28 cellular contexts compared by ENCODE assay signal in the genomic region with DNA sequence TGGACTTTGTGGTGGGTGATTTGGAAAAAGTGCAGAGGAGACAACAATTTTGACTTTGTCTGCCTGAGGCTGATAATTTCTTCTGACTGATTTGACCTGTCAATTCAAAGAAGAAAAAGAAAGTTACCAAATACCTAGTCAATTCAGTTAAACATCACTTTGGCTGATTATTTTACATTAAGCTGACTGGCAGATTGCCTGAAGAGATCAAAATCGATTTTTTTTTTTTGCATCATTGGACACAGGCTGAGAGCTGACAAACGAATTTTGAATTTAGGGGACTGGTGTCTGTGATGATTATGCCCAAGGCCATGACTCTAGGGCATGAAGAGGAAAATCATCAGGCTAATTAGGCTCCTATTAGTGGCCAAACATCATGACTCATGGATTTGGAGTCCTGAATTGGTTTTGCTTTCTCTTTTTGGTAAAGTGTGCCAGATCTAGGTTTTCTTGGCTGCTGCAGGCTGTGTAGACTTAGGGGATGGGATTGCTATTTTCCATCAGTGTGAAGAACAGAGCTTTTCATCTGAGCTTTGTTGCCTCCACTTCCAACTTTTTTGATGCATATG.
DNase-seq lines count a peak whose midpoint lies in the region; ATAC-seq and TF ChIP-seq lines count a peak whose summit lies in the region.
"Had no signal": no experiment of that assay in that cellular context is flagged by ENCODE, and none has a peak within 500 bp of the region (broad histone marks: within the 10 kb centered on the region; RNA-seq: fewer than 3 reads in every experiment).

No MANE protein-coding gene starts in this region.

- H3K4me1 ChIP-seq in SK-N-SH (ENCODE audit: control insufficient read depth in 1 of 2, insufficient read depth in 2 of 2, low read depth in 1 of 2, low read length in 1 of 2) (no peaks in the 10 kb centered on the region; a peak in 1 of 4 replicates), gastroesophageal sphincter (peaks cover 0 to 17% (median 0%) of the 10 kb centered on the region in 3 donors)
- H3K4me1 ChIP-seq: colonic mucosa, psoas muscle, transverse colon had no signal

- POLR2A ChIA-PET in SK-N-SH (lab: Yijun Ruan, JAX): no interaction called here

- H3K36me3 ChIP-seq in SK-N-SH (replicated peaks in 1 of 2; ENCODE audit: control insufficient read depth in 1 of 2, insufficient read depth in 2 of 2, low read length in 1 of 2) (no peaks in the 10 kb centered on the region), gastroesophageal sphincter (no peaks in the 10 kb centered on the region)
- H3K36me3 ChIP-seq: cardiac muscle cell, colonic mucosa, transverse colon had no signal

- no peaks in the 10 kb centered on the region for H3F3A ChIP-seq in SK-N-SH (replicated peaks; ENCODE audit: insufficient read depth)

- CTCF ChIA-PET in SK-N-SH (lab: Yijun Ruan, JAX): no interaction called here

- no peaks in the 10 kb centered on the region for H3K9me2 ChIP-seq in SK-N-SH

- no peaks in the 10 kb centered on the region for H3K27me3 ChIP-seq in SK-N-SH (ENCODE audit: insufficient read depth)
- H3K27me3 ChIP-seq in gastroesophageal sphincter: no peaks in the 10 kb centered on the region
- H3K27me3 ChIP-seq: colonic mucosa, transverse colon had no signal

- no peak overlapping the region for H3K4me2 ChIP-seq in SK-N-SH

- no peak for TF ChIP-seq RAD21 in SK-N-SH (IDR thresholded peaks at IDR 0.05; ENCODE audit: low read length)

- no peak for TF ChIP-seq EP300 in SK-N-SH (IDR thresholded peaks at IDR 0.05; ENCODE audit: borderline replicate concordance in 1 of 2, low read depth in 1 of 2, low read length in 1 of 2)
- no peak for TF ChIP-seq EP300 in gastroesophageal sphincter (IDR thresholded peaks at IDR 0.05)

- no peak for TF ChIP-seq POLR2A in gastroesophageal sphincter (IDR thresholded peaks at IDR 0.05)

- H3K27ac ChIP-seq in SK-N-SH (ENCODE audit: low read depth in 2 of 2, low read length in 1 of 2) (peak overlapping the region in 1 of 2 experiments; percentile 31; a peak in 1 of 4 replicates), gastroesophageal sphincter (no peak overlapping the region)
- H3K27ac ChIP-seq: cardiac muscle cell, colonic mucosa, psoas muscle, transverse colon had no signal

- TF ChIP-seq CTCF in SK-N-SH (IDR thresholded peaks at IDR 0.05) (no peak), gastroesophageal sphincter (IDR thresholded peaks at IDR 0.05) (no peak)

- H2AFZ ChIP-seq in SK-N-SH (ENCODE audit: low read depth): no peak overlapping the region

- ATAC-seq in GM21447 (IDR thresholded peaks at IDR 0.05; ENCODE audit: unreplicated experiment) (no peak), gastroesophageal sphincter (no peak)
- ATAC-seq: HCT116; left lobe of liver; natural killer cell treated with Interleukin-12 subunit alpha and Interleukin-12 subunit beta and Interleukin-15 and Interleukin-18, amount 100 ng/mL, for 72 hours; psoas muscle; stimulated activated effector memory CD8-positive, alpha-beta T cell treated with anti-CD3 and anti-CD28 coated beads, Interleukin-12 subunit alpha, Interleukin-12 subunit beta, amount 100 ng/mL, for 72 hours had no signal

- H3K9me3 ChIP-seq in SK-N-SH (no peaks in the 10 kb centered on the region), gastroesophageal sphincter (no peaks in the 10 kb centered on the region)
- H3K9me3 ChIP-seq: colonic mucosa, psoas muscle, transverse colon had no signal

- no peaks in the 10 kb centered on the region for H3K79me2 ChIP-seq in SK-N-SH (ENCODE audit: insufficient read depth)

- DNase-seq in A172 (ENCODE audit: low spot score) (peak; percentile 11), ELR (ENCODE audit: low read depth) (peak; percentile 17), NCI-H1930 (lab: John Stamatoyannopoulos, UW) (peak; percentile 6 to 9), SK-N-SH (peak; percentile 4), NCI-H1048 (lab: John Stamatoyannopoulos, UW) (no peak)
- DNase-seq in stimulated activated CD4-positive, alpha-beta T cell treated with anti-CD3 and anti-CD28 coated beads, Interleukin-4, amount 100 ng/mL, for 1 hour: no peak
- DNase-seq: activated B cell treated with CpG ODN at 0.5 μM for 24 hours; activated CD4-positive, alpha-beta T cell treated with anti-CD3 and anti-CD28 coated beads, Interleukin-2, amount 10 ng/mL, durations not matched to agents 7 days and 5 days; activated effector memory CD4-positive, alpha-beta T cell treated with Interleukin-2 at 50 U/mL for 16 hours; aorta; CD8-positive, alpha-beta memory T cell; colonic mucosa; DMS 273 treated with DMSO at 0.1 percent for 48 hours; effector CD8-positive, alpha-beta T cell; immature natural killer cell; IMR-90; NCI-H1694; NCI-H2171 treated with DMSO at 0.1 percent for 48 hours; NCI-H526 treated with DMSO at 0.1 percent for 48 hours; psoas muscle; transverse colon had no signal

- H3K4me3 ChIP-seq in SK-N-SH (ENCODE audit: low read depth in 2 of 2, low read length in 1 of 2): no peak overlapping the region
- no peak overlapping the region for H3K4me3 ChIP-seq in gastroesophageal sphincter
- H3K4me3 ChIP-seq: cardiac muscle cell, colonic mucosa, psoas muscle, transverse colon had no signal

- H4K20me1 ChIP-seq in SK-N-SH (ENCODE audit: insufficient read depth): no peaks in the 10 kb centered on the region

- no peak overlapping the region for H3K9ac ChIP-seq in SK-N-SH

- WGBS in SK-N-SH (ENCODE audit: low lambda C conversion rate): 3% methylated on average over 2 of the region's 2 CpGs
- WGBS in gastroesophageal sphincter (ENCODE audit: low coverage in 1 of 2), 2 donors: 37 to 58% methylated on average over 2 of the region's 2 CpGs

TF ChIP-seq in SK-N-SH, 30 proteins besides CTCF, POLR2A, EP300 and RAD21:
- TF ChIP-seq CHD2 (IDR thresholded peaks at IDR 0.05; ENCODE audit: low read length, partially characterized antibody) (no peak), GATA2 (CRISPR knock-in tag; IDR thresholded peaks at IDR 0.05) (peak; percentile 75)
TF ChIP-seq in SK-N-SH: peak in this region for 1.

Comparison
In these comparisons a context has a peak if more than half of its experiments do, and no peak if none do; other contexts are left out.
1. DNase-seq: peak in A172 (single experiment), ELR (single experiment), NCI-H1930 (2 of 2) and SK-N-SH (single experiment); none in NCI-H1048 (single experiment) and stimulated activated CD4-positive, alpha-beta T cell treated with anti-CD3 and anti-CD28 coated beads, Interleukin-4, amount 100 ng/mL, for 1 hour (single experiment).